7 cellular contexts compared by ENCODE assay signal in genomic region chr4:84189138-84189537, GRCh38.
"Had no signal": no experiment of that assay in that cellular context is flagged by ENCODE, and none has a peak within 500 bp of the region (broad histone marks: within the 10 kb centered on the region; RNA-seq: fewer than 3 reads in every experiment).

No MANE protein-coding gene starts in this region.

- DNase-seq: GDM1, GF-D8 had no signal

- FAIRE-seq: GM12878, GM12891, GM12892, GM18507, GM19239 had no signal

- H3K4me3 ChIP-seq: GM12878 had no signal
